7 cellular contexts compared by ENCODE assay signal in the genomic region with DNA sequence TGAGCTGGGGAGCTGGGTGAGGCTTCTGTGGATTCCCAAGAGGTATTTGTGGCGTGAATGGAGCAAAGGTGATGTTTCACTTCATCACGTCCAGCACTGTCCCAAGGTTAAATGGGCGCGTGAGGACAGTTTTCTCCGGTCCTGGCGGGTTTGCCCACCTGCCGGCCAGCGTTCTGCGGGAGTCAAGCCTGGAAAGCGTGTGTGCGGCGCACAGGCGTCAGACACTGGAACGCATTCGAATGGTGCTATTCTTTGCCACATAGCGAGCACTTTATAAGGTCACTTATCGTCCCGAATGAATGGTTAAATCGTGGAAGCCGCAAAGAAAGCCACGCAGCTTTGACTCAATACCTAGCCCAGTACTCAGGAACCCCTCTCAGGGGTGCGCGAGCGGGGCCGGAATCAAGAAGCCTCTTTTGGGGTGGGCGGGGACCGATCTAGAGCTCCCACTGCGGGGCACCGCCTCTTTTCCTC. TPM values are rescaled to one million over a fixed set of nuclear protein-coding genes. Genes with fewer than 3 reads are reported as not detected.
DNase-seq lines count a peak whose midpoint lies in the region; ATAC-seq and TF ChIP-seq lines count a peak whose summit lies in the region.

No MANE protein-coding gene starts in this region.

- CTCF ChIA-PET in T-cell (lab: Charles Lee), result interaction anchor here (0.6 to 6.5 kb wide), 16 partner anchors 19 to 433 kb away, joined by 3 to 63 read pairs (median 4); a partner anchor contains a TSS

- no peak overlapping the region for H4K5ac ChIP-seq in H9 (ENCODE audit: insufficient read length, low read depth, low read length)

- WGBS in H9 (ENCODE audit: extremely low coverage, insufficient read length, low lambda C conversion rate), result no CpG with 5 or more reads among the region's 29 CpGs
- 12% methylated on average over 29 of the region's 29 CpGs for WGBS in right cardiac atrium

- peak overlapping the region; percentile 81 for H3K4me2 ChIP-seq in H9 (ENCODE audit: insufficient read depth, insufficient read length, low read length)

- H2AK5ac ChIP-seq in H9 (ENCODE audit: insufficient read length, low read length), result no peak overlapping the region

- H4K8ac ChIP-seq in H9 (replicated peaks; ENCODE audit: insufficient read length, low read depth, low read length), result no peak overlapping the region

- no peak overlapping the region for H3K9ac ChIP-seq in H9 (ENCODE audit: extremely low read depth, insufficient read length, low read length)

- H3K18ac ChIP-seq in H9 (ENCODE audit: insufficient read length, low read depth, low read length), result no peak overlapping the region

- H3K4me1 ChIP-seq in H9 (ENCODE audit: insufficient read depth, low read length), result no peaks in the 10 kb centered on the region
- H3K4me1 ChIP-seq in right cardiac atrium (ENCODE audit: control insufficient read depth, insufficient read depth, low read length), result no peaks in the 10 kb centered on the region

- TF ChIP-seq CTCF in H9 (conservative IDR thresholded peaks at IDR 0.05), result no peak

- no peaks in the 10 kb centered on the region for H3K79me1 ChIP-seq in H9 (ENCODE audit: insufficient read depth, low read depth, low read length, poor library complexity, severe bottlenecking)

- peaks cover 22% of the 10 kb centered on the region for H3K79me2 ChIP-seq in H9 (ENCODE audit: insufficient read depth, low read length)

- ATAC-seq in T-cell (replicated peaks in 1 of 4) (no peak), right cardiac atrium (peak in 1 of 2 donors; percentile 5), GM19351 (IDR thresholded peaks at IDR 0.05; ENCODE audit: unreplicated experiment) (no peak)
- ATAC-seq in stimulated activated naive B cell treated with anti-CD40 and anti-IgM and Interleukin-4, amounts not matched to agents 10 μg/mL and 1 μg/mL and 100 μg/mL, for 72 hours (replicated peaks), result peak; percentile 6 to 7

- no peak overlapping the region; a peak in 1 of 7 replicates for H3K27ac Mint-ChIP-seq in H9
- H3K27ac Mint-ChIP-seq in T-cell, result peak overlapping the region; percentile 36 to 55
- H3K27ac Mint-ChIP-seq in stimulated activated naive B cell treated with anti-CD40 and anti-IgM and Interleukin-4, amounts not matched to agents 10 μg/mL and 1 μg/mL and 100 μg/mL, for 72 hours, result peak overlapping the region; percentile 95

- no peak overlapping the region for H2BK20ac ChIP-seq in H9 (ENCODE audit: low read depth, low read length, poor library complexity, severe bottlenecking)

- H3K4me3 ChIP-seq in right cardiac atrium (ENCODE audit: low read length), result peak overlapping the region; percentile 98

- intact Hi-C loops in right cardiac atrium (cut with DNase I), result no loop called here

- H2BK12ac ChIP-seq in H9 (ENCODE audit: insufficient read length, low read depth, low read length), result no peak overlapping the region

- H2BK120ac ChIP-seq in H9 (ENCODE audit: low read depth, low read length, poor library complexity, severe bottlenecking), result no peak overlapping the region

- H3K9me3 ChIP-seq in H9 (ENCODE audit: control insufficient read depth, low read depth, low read length), result no peaks in the 10 kb centered on the region
- H3K9me3 ChIP-seq in right cardiac atrium (ENCODE audit: control insufficient read depth, low read length), result no peaks in the 10 kb centered on the region

- H3K36me3 Mint-ChIP-seq in H9 (ENCODE audit: insufficient read depth in 1 of 3, low read depth in 3 of 3) (peaks cover 16 to 25% (median 23%) of the 10 kb centered on the region in 3 experiments), T-cell (peaks cover 17% of the 10 kb centered on the region)
- peaks cover 9 to 20% of the 10 kb centered on the region in 2 donors for H3K36me3 Mint-ChIP-seq in stimulated activated naive B cell treated with anti-CD40 and anti-IgM and Interleukin-4, amounts not matched to agents 10 μg/mL and 1 μg/mL and 100 μg/mL, for 72 hours

- peak overlapping the region; percentile 81 for H2AFZ ChIP-seq in H9 (ENCODE audit: low read length)

- no peak overlapping the region for H3K14ac ChIP-seq in H9 (ENCODE audit: insufficient read depth, low read length)

- H2BK15ac ChIP-seq in H9 (ENCODE audit: low read depth, low read length), result no peak overlapping the region

- H3K9me3 Mint-ChIP-seq in H9 (peaks cover 8 to 16% of the 10 kb centered on the region in 2 experiments; a peak in 4 of 5 replicates), T-cell (no peaks in the 10 kb centered on the region)
- no peaks in the 10 kb centered on the region for H3K9me3 Mint-ChIP-seq in stimulated activated naive B cell treated with anti-CD40 and anti-IgM and Interleukin-4, amounts not matched to agents 10 μg/mL and 1 μg/mL and 100 μg/mL, for 72 hours

- no peak overlapping the region for H3K23ac ChIP-seq in H9 (ENCODE audit: insufficient read length, low read depth, low read length)

- POLR2A ChIA-PET in T-cell (lab: Charles Lee), result interaction anchor here (0.6 to 1.2 kb wide), 4 partner anchors 20 to 560 kb away, joined by 3 to 7 read pairs (median 3); no protein-coding TSS in a partner anchor

- no peak overlapping the region for H3K56ac ChIP-seq in H9 (ENCODE audit: insufficient read length, low read depth, low read length)

- H3K23me2 ChIP-seq in H9 (ENCODE audit: insufficient read length, low read depth, low read length, poor library complexity, severe bottlenecking), result peaks cover 16% of the 10 kb centered on the region

- DNase-seq in H9, result no peak
- DNase-seq in T-cell, result no peak
- DNase-seq in right cardiac atrium, result no peak
- DNase-seq in stimulated activated naive B cell treated with anti-CD40 and anti-IgM and Interleukin-4, amounts not matched to agents 10 μg/mL and 1 μg/mL and 100 μg/mL, for 72 hours, result no peak
- no peak for DNase-seq in GM19238 (ENCODE audit: insufficient read length, low spot score)
- no peak for DNase-seq in NCI-H1048 (lab: John Stamatoyannopoulos, UW)

- H3K4me1 Mint-ChIP-seq in H9 (peaks cover 20 to 23% of the 10 kb centered on the region in 2 experiments), T-cell (peaks cover 31 to 39% (median 35%) of the 10 kb centered on the region in 3 donors)
- peaks cover 16 to 33% of the 10 kb centered on the region in 2 donors for H3K4me1 Mint-ChIP-seq in stimulated activated naive B cell treated with anti-CD40 and anti-IgM and Interleukin-4, amounts not matched to agents 10 μg/mL and 1 μg/mL and 100 μg/mL, for 72 hours

- H3K27ac ChIP-seq in H9 (ENCODE audit: insufficient read length, low read depth, low read length) (no peak overlapping the region), right cardiac atrium (ENCODE audit: low read length) (no peak overlapping the region)

- H2BK5ac ChIP-seq in H9 (ENCODE audit: insufficient read length, low read length), result no peak overlapping the region

- H3K27me3 Mint-ChIP-seq in H9 (ENCODE audit: low read depth), result peaks cover 30% of the 10 kb centered on the region
- H3K27me3 Mint-ChIP-seq in T-cell, result no peaks in the 10 kb centered on the region
- peaks cover 0 to 6% of the 10 kb centered on the region in 2 donors for H3K27me3 Mint-ChIP-seq in stimulated activated naive B cell treated with anti-CD40 and anti-IgM and Interleukin-4, amounts not matched to agents 10 μg/mL and 1 μg/mL and 100 μg/mL, for 72 hours

- no peak overlapping the region for H3T11ph ChIP-seq in H9 (ENCODE audit: low read length)

- H3K4me3 Mint-ChIP-seq in H9 (peak overlapping the region; percentile 94 to 95), T-cell (peak overlapping the region; percentile 87 to 93 (median 90))
- peak overlapping the region; percentile 91 to 96 for H3K4me3 Mint-ChIP-seq in stimulated activated naive B cell treated with anti-CD40 and anti-IgM and Interleukin-4, amounts not matched to agents 10 μg/mL and 1 μg/mL and 100 μg/mL, for 72 hours

- H4K91ac ChIP-seq in H9 (ENCODE audit: insufficient read length, low read depth, low read length), result no peak overlapping the region

- no peaks in the 10 kb centered on the region; the same call in 1 of the 2 replicates for H3K27me3 ChIP-seq in H9 (ENCODE audit: insufficient read depth, low read length)
- no peaks in the 10 kb centered on the region for H3K27me3 ChIP-seq in right cardiac atrium (ENCODE audit: control insufficient read depth, insufficient read depth)

- no peak overlapping the region for H3K4ac ChIP-seq in H9 (ENCODE audit: low read depth, low read length)

- no peaks in the 10 kb centered on the region for H4K20me1 ChIP-seq in H9 (ENCODE audit: control insufficient read depth, insufficient read depth, insufficient read length)

RNA-seq across cellular contexts. Expression of a gene that starts 0.4 kb away (rescaled TPM):
- total RNA-seq in H9 (2021) (169 and 175 TPM in 2 replicates), T-cell (10 to 100 TPM; 56.3 to 72.8 (median 62.9) TPM), right cardiac atrium (10 to 100 TPM; 55.0 to 79.1 (median 64.4) TPM)
- 50.8 TPM for polyA plus RNA-seq in right cardiac atrium

RNA-seq across cellular contexts. Expression of a gene that starts 42.9 kb away (rescaled TPM):
- 10.4 and 11.4 TPM in 2 replicates for total RNA-seq in H9 (2021)
- total RNA-seq in T-cell, result 10 to 100 TPM in 3 of 5 donors, 1 to 10 TPM in 2; 8.1 to 23.8 (median 14.7) TPM
- total RNA-seq in right cardiac atrium, result 1 to 10 TPM; 1.3 to 2.6 (median 1.7) TPM
- 0.95 TPM for polyA plus RNA-seq in right cardiac atrium

Comparison
In these comparisons a context has a peak if more than half of its experiments do, and no peak if none do; other contexts are left out.
1. H3K27ac Mint-ChIP-seq: peak in T-cell (2 of 2) and stimulated activated naive B cell treated with anti-CD40 and anti-IgM and Interleukin-4, amounts not matched to agents 10 μg/mL and 1 μg/mL and 100 μg/mL, for 72 hours (single experiment); none in H9 (0 of 3).
2. ATAC-seq: peak in stimulated activated naive B cell treated with anti-CD40 and anti-IgM and Interleukin-4, amounts not matched to agents 10 μg/mL and 1 μg/mL and 100 μg/mL, for 72 hours (2 of 2); none in T-cell (0 of 4) and GM19351 (single experiment).
3. Peak in every context shown above with its lines, with median percentiles within 50 percentile points of each other: H3K4me3 Mint-ChIP-seq.